2 cellular contexts compared by ENCODE assay signal in the genomic region with DNA sequence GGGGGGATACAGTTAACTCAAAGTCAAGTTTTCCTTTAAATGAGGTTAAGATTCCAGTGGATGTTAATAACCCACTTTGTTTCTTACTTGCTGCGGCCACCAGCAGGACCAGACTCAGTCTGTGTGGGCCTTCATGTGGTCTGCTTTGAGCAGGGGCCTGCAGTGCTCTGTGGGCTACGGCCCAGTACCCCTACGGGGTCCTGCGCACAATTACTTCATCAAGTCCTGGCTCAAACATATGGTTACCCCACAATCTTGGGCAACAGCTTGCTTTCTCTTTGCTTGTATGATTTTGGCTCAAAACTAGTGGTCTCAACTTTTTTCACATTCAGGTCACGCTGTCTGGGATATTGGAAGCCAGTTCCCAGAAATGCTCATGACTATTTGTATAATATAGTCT.
TF ChIP-seq lines count a peak whose summit lies in the region.

No MANE protein-coding gene starts in this region.

TF ChIP-seq in liver, 16 proteins besides CTCF, POLR2A, EP300 and RAD21:
- TF ChIP-seq, protein P1, sequence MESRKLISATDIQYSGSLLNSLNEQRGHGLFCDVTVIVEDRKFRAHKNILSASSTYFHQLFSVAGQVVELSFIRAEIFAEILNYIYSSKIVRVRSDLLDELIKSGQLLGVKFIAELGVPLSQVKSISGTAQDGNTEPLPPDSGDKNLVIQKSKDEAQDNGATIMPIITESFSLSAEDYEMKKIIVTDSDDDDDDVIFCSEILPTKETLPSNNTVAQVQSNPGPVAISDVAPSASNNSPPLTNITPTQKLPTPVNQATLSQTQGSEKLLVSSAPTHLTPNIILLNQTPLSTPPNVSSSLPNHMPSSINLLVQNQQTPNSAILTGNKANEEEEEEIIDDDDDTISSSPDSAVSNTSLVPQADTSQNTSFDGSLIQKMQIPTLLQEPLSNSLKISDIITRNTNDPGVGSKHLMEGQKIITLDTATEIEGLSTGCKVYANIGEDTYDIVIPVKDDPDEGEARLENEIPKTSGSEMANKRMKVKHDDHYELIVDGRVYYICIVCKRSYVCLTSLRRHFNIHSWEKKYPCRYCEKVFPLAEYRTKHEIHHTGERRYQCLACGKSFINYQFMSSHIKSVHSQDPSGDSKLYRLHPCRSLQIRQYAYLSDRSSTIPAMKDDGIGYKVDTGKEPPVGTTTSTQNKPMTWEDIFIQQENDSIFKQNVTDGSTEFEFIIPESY (IDR thresholded peaks at IDR 0.05) = no peak
- TF ChIP-seq, protein P2, sequence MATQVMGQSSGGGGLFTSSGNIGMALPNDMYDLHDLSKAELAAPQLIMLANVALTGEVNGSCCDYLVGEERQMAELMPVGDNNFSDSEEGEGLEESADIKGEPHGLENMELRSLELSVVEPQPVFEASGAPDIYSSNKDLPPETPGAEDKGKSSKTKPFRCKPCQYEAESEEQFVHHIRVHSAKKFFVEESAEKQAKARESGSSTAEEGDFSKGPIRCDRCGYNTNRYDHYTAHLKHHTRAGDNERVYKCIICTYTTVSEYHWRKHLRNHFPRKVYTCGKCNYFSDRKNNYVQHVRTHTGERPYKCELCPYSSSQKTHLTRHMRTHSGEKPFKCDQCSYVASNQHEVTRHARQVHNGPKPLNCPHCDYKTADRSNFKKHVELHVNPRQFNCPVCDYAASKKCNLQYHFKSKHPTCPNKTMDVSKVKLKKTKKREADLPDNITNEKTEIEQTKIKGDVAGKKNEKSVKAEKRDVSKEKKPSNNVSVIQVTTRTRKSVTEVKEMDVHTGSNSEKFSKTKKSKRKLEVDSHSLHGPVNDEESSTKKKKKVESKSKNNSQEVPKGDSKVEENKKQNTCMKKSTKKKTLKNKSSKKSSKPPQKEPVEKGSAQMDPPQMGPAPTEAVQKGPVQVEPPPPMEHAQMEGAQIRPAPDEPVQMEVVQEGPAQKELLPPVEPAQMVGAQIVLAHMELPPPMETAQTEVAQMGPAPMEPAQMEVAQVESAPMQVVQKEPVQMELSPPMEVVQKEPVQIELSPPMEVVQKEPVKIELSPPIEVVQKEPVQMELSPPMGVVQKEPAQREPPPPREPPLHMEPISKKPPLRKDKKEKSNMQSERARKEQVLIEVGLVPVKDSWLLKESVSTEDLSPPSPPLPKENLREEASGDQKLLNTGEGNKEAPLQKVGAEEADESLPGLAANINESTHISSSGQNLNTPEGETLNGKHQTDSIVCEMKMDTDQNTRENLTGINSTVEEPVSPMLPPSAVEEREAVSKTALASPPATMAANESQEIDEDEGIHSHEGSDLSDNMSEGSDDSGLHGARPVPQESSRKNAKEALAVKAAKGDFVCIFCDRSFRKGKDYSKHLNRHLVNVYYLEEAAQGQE (IDR thresholded peaks at IDR 0.05) = no peak
- no peak for TF ChIP-seq YY1 (IDR thresholded peaks at IDR 0.05)
- no peak for TF ChIP-seq NR2F2 (IDR thresholded peaks at IDR 0.05)
- TF ChIP-seq SP1 (IDR thresholded peaks at IDR 0.05) = no peak
- TF ChIP-seq HNF4G (IDR thresholded peaks at IDR 0.05) = no peak
- no peak for TF ChIP-seq GABPA (IDR thresholded peaks at IDR 0.05 in 1 of 2, conservative IDR thresholded peaks at IDR 0.05 in 1 of 2)
- no peak for TF ChIP-seq TAF1 (conservative IDR thresholded peaks at IDR 0.05)
- TF ChIP-seq, protein P3, sequence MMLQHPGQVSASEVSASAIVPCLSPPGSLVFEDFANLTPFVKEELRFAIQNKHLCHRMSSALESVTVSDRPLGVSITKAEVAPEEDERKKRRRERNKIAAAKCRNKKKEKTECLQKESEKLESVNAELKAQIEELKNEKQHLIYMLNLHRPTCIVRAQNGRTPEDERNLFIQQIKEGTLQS (IDR thresholded peaks at IDR 0.05) = no peak
- TF ChIP-seq FOXA1 (IDR thresholded peaks at IDR 0.05) = no peak
TF ChIP-seq in liver: peak in this region for 0.

TF ChIP-seq in HepG2, 621 proteins besides CTCF, POLR2A, EP300 and RAD21:
- TF ChIP-seq, protein P4, sequence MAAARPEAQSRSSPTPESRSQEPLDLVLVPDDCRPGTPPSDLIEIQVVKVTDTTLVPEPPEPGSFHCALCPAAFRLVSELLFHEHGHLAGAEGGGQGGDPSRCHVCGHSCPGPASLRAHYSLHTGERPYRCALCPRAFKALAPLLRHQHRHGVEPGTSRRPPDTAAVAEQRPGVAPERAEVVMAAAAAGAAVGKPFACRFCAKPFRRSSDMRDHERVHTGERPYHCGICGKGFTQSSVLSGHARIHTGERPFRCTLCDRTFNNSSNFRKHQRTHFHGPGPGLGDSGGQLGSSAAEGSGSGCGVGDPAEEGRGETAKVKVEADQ (CRISPR knock-in tag; IDR thresholded peaks at IDR 0.05; ENCODE audit: borderline replicate concordance) = no peak
- TF ChIP-seq, protein P1 (CRISPR knock-in tag; IDR thresholded peaks at IDR 0.05) = no peak
TF ChIP-seq in HepG2: peak in this region for 0.
